ENCODE assay signal across 8 cellular contexts in the genomic region with DNA sequence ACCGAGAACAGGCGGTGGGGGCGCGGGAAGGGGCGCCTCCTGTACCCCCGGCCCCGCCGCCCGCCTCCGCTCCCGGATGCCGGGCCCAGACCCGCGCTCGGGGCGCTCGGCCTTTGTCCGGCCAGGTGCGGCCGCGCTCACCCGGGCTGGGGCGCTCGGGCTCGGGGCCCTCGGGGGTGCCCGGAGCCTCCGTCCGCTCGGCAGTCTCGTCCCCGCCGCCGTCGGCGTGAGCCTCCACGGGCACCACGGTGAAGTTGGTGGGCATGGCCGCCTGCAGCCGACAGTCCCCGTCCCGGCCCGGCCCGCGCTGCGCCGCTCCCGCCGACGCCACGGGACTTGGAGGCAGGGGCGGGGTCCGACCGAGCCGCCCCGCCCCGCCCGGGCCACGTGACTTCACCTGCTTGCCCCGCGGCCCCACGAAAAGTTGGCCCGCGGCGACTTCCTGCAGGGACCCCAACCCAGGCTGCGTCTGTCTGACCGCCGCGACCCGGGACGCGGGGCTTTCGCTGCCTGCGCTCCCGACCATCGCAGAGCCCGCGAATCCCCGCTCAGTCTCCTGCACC. TPM values are rescaled to one million over a fixed set of nuclear protein-coding genes. Genes with fewer than 3 reads are reported as not detected.
A peak's percentile ranks its signal among the peaks of the same experiment; 100 is the strongest.
DNase-seq lines count a peak whose midpoint lies in the region; ATAC-seq and TF ChIP-seq lines count a peak whose summit lies in the region.

A gene (minus strand): TSS at position 337 of the 563 bp plus-strand sequence. CDS start 72 bp downstream, at position 265.

- H3K9me3 Mint-ChIP-seq in neural crest cell, result no peaks in the 10 kb centered on the region

- H3K36me3 Mint-ChIP-seq in neural crest cell (ENCODE audit: low read depth), result no peaks in the 10 kb centered on the region

- H3K27me3 Mint-ChIP-seq in neural crest cell (ENCODE audit: low read depth), result no peaks in the 10 kb centered on the region

- peak within 1 kb of the TSS; percentile 77 to 92 for H3K27ac ChIP-seq in testis

- WGBS in testis, 2 donors, result 1 to 5% methylated on average over 7 to 41 of the region's 79 CpGs

- H3K27ac Mint-ChIP-seq in neural crest cell (ENCODE audit: unreplicated experiment), result no peak within 1 kb of the TSS

- peaks cover 12% of the 10 kb centered on the region for H3K4me1 Mint-ChIP-seq in neural crest cell

- H3K4me3 Mint-ChIP-seq in neural crest cell, result peak within 1 kb of the TSS; percentile 80

- ATAC-seq in HG02759 (IDR thresholded peaks at IDR 0.05; ENCODE audit: unreplicated experiment), result peak; percentile 74
- ATAC-seq in GM18858 (IDR thresholded peaks at IDR 0.05; ENCODE audit: unreplicated experiment), result no peak

- no peaks in the 10 kb centered on the region for H3K27me3 ChIP-seq in testis

- H3K4me3 ChIP-seq in GM12864 (ENCODE audit: low read depth, low read length) (peak within 1 kb of the TSS; percentile 52), fibroblast of the aortic adventitia (ENCODE audit: low read depth, low read length) (peak within 1 kb of the TSS; percentile 75), testis (peak within 1 kb of the TSS; percentile 85 to 94)

- intact Hi-C loops in testis (cut with DNase I; ENCODE audit: low total_unique reads), result no loop called here

- H3K4me1 ChIP-seq in testis, result peaks cover 36% of the 10 kb centered on the region

- no peaks in the 10 kb centered on the region for H3K36me3 ChIP-seq in testis (ENCODE audit: low read depth, missing control alignments)

- TF ChIP-seq POLR2A in testis (IDR thresholded peaks at IDR 0.05), result no peak

- no peak for TF ChIP-seq CTCF in GM12864 (IDR thresholded peaks at IDR 0.05; ENCODE audit: low read depth, low read length, missing control alignments)
- no peak for TF ChIP-seq CTCF in fibroblast of the aortic adventitia (IDR thresholded peaks at IDR 0.05; ENCODE audit: insufficient read depth, low read length)
- no peak for TF ChIP-seq CTCF in neural crest cell (conservative IDR thresholded peaks at IDR 0.05)
- no peak for TF ChIP-seq CTCF in testis (IDR thresholded peaks at IDR 0.05)

- no peak for DNase-seq in GM12864 (ENCODE audit: low read depth)
- DNase-seq in NCI-H69 (lab: John Stamatoyannopoulos, UW), result peak; percentile 47
- peak; percentile 60 for DNase-seq in activated T-helper 1 cell treated with Interleukin-2 at 50 U/mL for 16 hours (ENCODE audit: low read depth)
- no peak for DNase-seq in fibroblast of the aortic adventitia (ENCODE audit: low read depth)
- peak; percentile 35 for DNase-seq in neural crest cell (ENCODE audit: low read depth, low spot score)
- peak; percentile 81 for DNase-seq in testis

- H3K9me3 ChIP-seq in testis, result no peaks in the 10 kb centered on the region

RNA-seq across cellular contexts. Expression of the gene that starts here (rescaled TPM):
- 3.4 and 9.8 TPM in 2 replicates for total RNA-seq in fibroblast of the aortic adventitia (ENCODE audit: low replicate concordance)
- total RNA-seq in neural crest cell, result 34.7 and 40.7 TPM in 2 replicates
- 100 to 1,000 TPM; 168 to 212 TPM for total RNA-seq in testis
- 73.2 TPM for polyA plus RNA-seq in testis (ENCODE audit: insufficient read depth, low read depth, low replicate concordance)

Comparison
In these comparisons a context has a peak if more than half of its experiments do, and no peak if none do; other contexts are left out.
1. DNase-seq: peak in NCI-H69 (single experiment), activated T-helper 1 cell treated with Interleukin-2 at 50 U/mL for 16 hours (single experiment), neural crest cell (single experiment) and testis (single experiment); none in GM12864 (single experiment) and fibroblast of the aortic adventitia (single experiment).
2. Peak in every context shown above with its lines, with median percentiles within 50 percentile points of each other: H3K4me3 ChIP-seq.